8 cellular contexts compared by ENCODE assay signal in genomic region chr17:81928497-81929252, GRCh38. TPM values are rescaled to one million over a fixed set of nuclear protein-coding genes. Genes with fewer than 3 reads are reported as not detected.
A peak's percentile ranks its signal among the peaks of the same experiment; 100 is the strongest.
DNase-seq lines count a peak whose midpoint lies in the region; ATAC-seq, FAIRE-seq and TF ChIP-seq lines count a peak whose summit lies in the region.

No MANE protein-coding gene starts in this region.

- H3K4me3 ChIP-seq in Panc1 (ENCODE audit: low read depth in 2 of 2, low read length in 2 of 2) (peak overlapping the region; percentile 61 to 79), esophagus squamous epithelium (peak overlapping the region; percentile 79 to 99 (median 97))

- POLR2A ChIA-PET in Panc1 (lab: Charles Lee) = no interaction called here

- no peaks in the 10 kb centered on the region for H3K9me3 ChIP-seq in Panc1 (ENCODE audit: control insufficient read depth, insufficient read depth, low read depth, low read length)
- no peaks in the 10 kb centered on the region for H3K9me3 ChIP-seq in esophagus squamous epithelium

- H3K36me3 ChIP-seq in Panc1 (ENCODE audit: control insufficient read depth, insufficient read depth, low read length) (no peaks in the 10 kb centered on the region; the same call in 1 of the 2 replicates), esophagus squamous epithelium (no peaks in the 10 kb centered on the region)

- peak; percentile 15 for ATAC-seq in Panc1

- intact Hi-C loops in Panc1 (cut with micrococcal nuclease; ENCODE audit: unreplicated experiment) (no loop called here), esophagus squamous epithelium (cut with DNase I) (no loop called here), posterior vena cava (cut with DNase I) (no loop called here)

- H3K27ac ChIP-seq in Panc1 (ENCODE audit: low read length) (peak overlapping the region; percentile 85), esophagus squamous epithelium (peak overlapping the region in 2 of 4 donors; percentile 51 to 99)

- CTCF ChIA-PET in Panc1 (lab: Charles Lee) = interaction anchor here (0.6 kb wide), 1 partner anchor 36 kb away, joined by 3 read pairs; no protein-coding TSS in a partner anchor

- DNase-seq in GM12892 (ENCODE audit: insufficient read length) = no peak
- no peak for DNase-seq in Panc1 (ENCODE audit: low read depth, low spot score)
- no peak for DNase-seq in esophagus squamous epithelium (lab: John Stamatoyannopoulos, UW)
- peak; percentile 58 for DNase-seq in retina
- DNase-seq in NCI-H187 treated with DMSO at 0.1 percent for 48 hours (lab: John Stamatoyannopoulos, UW) = no peak
- no peak for DNase-seq in activated CD4-positive, alpha-beta T cell treated with anti-CD3 and anti-CD28 coated beads, Interleukin-2, amount 50 U/mL, for 4 hours
- DNase-seq in posterior vena cava (ENCODE audit: low spot score) = no peak
- DNase-seq in NCI-H1092 treated with DMSO at 0.1 percent for 48 hours (lab: John Stamatoyannopoulos, UW) = no peak

- peaks cover 48% of the 10 kb centered on the region for H3K4me1 ChIP-seq in Panc1 (ENCODE audit: control insufficient read depth, insufficient read depth, low read length)
- peaks cover 36 to 62% (median 44%) of the 10 kb centered on the region in 3 donors for H3K4me1 ChIP-seq in esophagus squamous epithelium

- no peak for TF ChIP-seq CTCF in Panc1 (IDR thresholded peaks at IDR 0.05)
- no peak for TF ChIP-seq CTCF in esophagus squamous epithelium (IDR thresholded peaks at IDR 0.05)

- FAIRE-seq in GM12892 (lab: Jason Lieb, UNC) = peak; percentile 46

- TF ChIP-seq POLR2A in GM12892 (IDR thresholded peaks at IDR 0.05; ENCODE audit: low read depth, low read length) (no peak), esophagus squamous epithelium (IDR thresholded peaks at IDR 0.05) (no peak)

- in situ Hi-C loops in Panc1 (cut with HindIII; ENCODE audit: low pct_unique_long_range_greater_than_20kb, low sequenced_read_pairs) = no loop called here

- 20 to 54% methylated on average over 6 to 16 of the region's 47 CpGs for WGBS in esophagus squamous epithelium, 2 donors

- BruUV-seq in Panc1 (replicated peaks; lab: Mats Ljungman, UMichigan) = no TSS peak

- H3K27me3 ChIP-seq in Panc1 (ENCODE audit: control insufficient read depth, insufficient read depth, low read length) = no peaks in the 10 kb centered on the region
- H3K27me3 ChIP-seq in esophagus squamous epithelium = peaks cover 0 to 33% (median 0%) of the 10 kb centered on the region in 4 donors

RNA-seq across cellular contexts. Expression of gene MAFG, which starts 1.1 kb away (rescaled TPM):
- 7.4 TPM for polyA plus RNA-seq in GM12892 (2012; ENCODE audit: missing spikeins)
- 57.0 TPM for total RNA-seq in Panc1 (2021; ENCODE audit: unreplicated experiment)
- 48.3 TPM for polyA plus RNA-seq in Panc1 (2012; ENCODE audit: insufficient read length)
- total RNA-seq in esophagus squamous epithelium = 10 to 100 TPM in 3 of 4 donors, 1 to 10 TPM in 1; 10.0 to 26.6 (median 23.5) TPM
- 10 to 100 TPM; 25.0 to 36.2 TPM for total RNA-seq in posterior vena cava

RNA-seq across cellular contexts. Expression of gene PYCR1, which starts 8.4 kb away (rescaled TPM):
- polyA plus RNA-seq in GM12892 (2012; ENCODE audit: missing spikeins) = 51.1 TPM
- total RNA-seq in Panc1 (2021; ENCODE audit: unreplicated experiment) (212 TPM), esophagus squamous epithelium (10 to 100 TPM; 14.0 to 24.3 (median 17.4) TPM), posterior vena cava (10 to 100 TPM in 1 of 2 donors, 1 to 10 TPM in 1; 6.7 to 16.6 TPM)
- 295 TPM for polyA plus RNA-seq in Panc1 (2012; ENCODE audit: insufficient read length)

RNA-seq across cellular contexts. Expression of gene SIRT7, which starts 10.7 kb away (rescaled TPM):
- polyA plus RNA-seq in GM12892 (2012; ENCODE audit: missing spikeins) = 16.7 TPM
- total RNA-seq in Panc1 (2021; ENCODE audit: unreplicated experiment) (82.5 TPM), esophagus squamous epithelium (10 to 100 TPM; 52.6 to 81.0 (median 60.7) TPM), posterior vena cava (10 to 100 TPM; 11.8 to 13.1 TPM)
- polyA plus RNA-seq in Panc1 (2012; ENCODE audit: insufficient read length) = 79.6 TPM

RNA-seq across cellular contexts. Expression of gene PCYT2, which starts 17.5 kb away (rescaled TPM):
- 22.9 TPM for polyA plus RNA-seq in GM12892 (2012; ENCODE audit: missing spikeins)
- 91.2 TPM for total RNA-seq in Panc1 (2021; ENCODE audit: unreplicated experiment)
- 101 TPM for polyA plus RNA-seq in Panc1 (2012; ENCODE audit: insufficient read length)
- 10 to 100 TPM; 18.6 to 38.5 (median 34.6) TPM for total RNA-seq in esophagus squamous epithelium
- total RNA-seq in posterior vena cava = 10 to 100 TPM in 1 of 2 donors, 1 to 10 TPM in 1; 8.7 to 14.9 TPM

RNA-seq across cellular contexts. Expression of gene MYADML2, which starts 18.4 kb away (rescaled TPM):
- not detected for polyA plus RNA-seq in GM12892 (2012; ENCODE audit: missing spikeins)
- total RNA-seq in Panc1 (2021; ENCODE audit: unreplicated experiment) (not detected), esophagus squamous epithelium (not detected), posterior vena cava (not detected)
- 0.46 TPM for polyA plus RNA-seq in Panc1 (2012; ENCODE audit: insufficient read length)
